Comparison of ENCODE assay signal across 1 cellular context in genomic region chr7:101804087-101804631, GRCh38.
TF ChIP-seq lines count a peak whose summit lies in the region.

No MANE protein-coding gene starts in this region.

TF ChIP-seq in SK-N-SH treated with all-trans-retinoic acid at 6 μM for 48 hours, 23 proteins besides CTCF, POLR2A, EP300 and RAD21 (continued from another document):
- TF ChIP-seq CREB5 (CRISPR knock-in tag; IDR thresholded peaks at IDR 0.05; ENCODE audit: low read depth) (no peak), ZFP30 (CRISPR knock-in tag; IDR thresholded peaks at IDR 0.05) (no peak), TSHZ2 (CRISPR knock-in tag; IDR thresholded peaks at IDR 0.05) (no peak), CSRNP3 (CRISPR knock-in tag; IDR thresholded peaks at IDR 0.05) (no peak), TOX (CRISPR knock-in tag; IDR thresholded peaks at IDR 0.05; ENCODE audit: borderline replicate concordance) (no peak)
TF ChIP-seq in SK-N-SH treated with all-trans-retinoic acid at 6 μM for 48 hours: peak in this region for 0.
